21 cellular contexts compared by ENCODE assay signal in genomic region chr1:155457237-155457636, GRCh38.
"Had no signal": no experiment of that assay in that cellular context is flagged by ENCODE, and none has a peak within 500 bp of the region (broad histone marks: within the 10 kb centered on the region; RNA-seq: fewer than 3 reads in every experiment).

No MANE protein-coding gene starts in this region.

- H3K9me3 Mint-ChIP-seq: activated B cell treated with CpG ODN at 0.5 μM for 24 hours; activated CD8-positive, alpha-beta T cell treated with anti-CD3 and anti-CD28 coated beads for 36 hours; activated naive CD4-positive, alpha-beta T cell treated with anti-CD3 and anti-CD28 coated beads, Interleukin-2, amount 50 U/mL, for 72 hours; activated T-cell treated with anti-CD3 and anti-CD28 coated beads, Interleukin-2, amount 50 U/mL, for 4 hours; dendritic cell treated with granulocyte-macrophage colony-stimulating factor and Interleukin-4, amounts not matched to agents 40 ng/mL and 50 ng/mL, for 4 days; natural killer cell treated with Interleukin-12 subunit alpha and Interleukin-12 subunit beta and Interleukin-15 and Interleukin-18, amount 100 ng/mL, for 72 hours; stimulated activated memory B cell treated with anti-CD40 and anti-IgM and Interleukin-4, amounts not matched to agents 10 μg/mL and 1 μg/mL and 100 μg/mL, for 72 hours; T-helper 2 cell treated with Interferon-gamma antibody and Interleukin-4, amounts not matched to agents 5 μg/mL and 100 μg/mL, for 36 hours; type B pancreatic cell had no signal

- H3K4me3 ChIP-seq: hepatocyte, spleen, testis had no signal

- ATAC-seq: activated CD8-positive, alpha-beta T cell treated with anti-CD3 and anti-CD28 coated beads for 36 hours; activated T-cell treated with anti-CD3 and anti-CD28 coated beads, Interleukin-2, amount 50 U/mL, for 4 hours; left cardiac atrium; natural killer cell treated with Interleukin-12 subunit alpha and Interleukin-12 subunit beta and Interleukin-15 and Interleukin-18, amount 100 ng/mL, for 72 hours; stimulated activated memory B cell treated with anti-CD40 and anti-IgM and Interleukin-4, amounts not matched to agents 10 μg/mL and 1 μg/mL and 100 μg/mL, for 72 hours had no signal

- H3K36me3 Mint-ChIP-seq: natural killer cell treated with Interleukin-12 subunit alpha and Interleukin-12 subunit beta and Interleukin-15 and Interleukin-18, amount 100 ng/mL, for 72 hours had no signal

- H3K4me1 Mint-ChIP-seq: stimulated activated memory B cell treated with anti-CD40 and anti-IgM and Interleukin-4, amounts not matched to agents 10 μg/mL and 1 μg/mL and 100 μg/mL, for 72 hours had no signal

- H2AFZ ChIP-seq: hepatocyte, parathyroid adenoma had no signal

- H3K27ac Mint-ChIP-seq: activated B cell treated with CpG ODN at 0.5 μM for 24 hours; activated naive CD4-positive, alpha-beta T cell treated with anti-CD3 and anti-CD28 coated beads, Interleukin-2, amount 50 U/mL, for 72 hours; dendritic cell treated with granulocyte-macrophage colony-stimulating factor and Interleukin-4, amounts not matched to agents 40 ng/mL and 50 ng/mL, for 4 days; stimulated activated memory B cell treated with anti-CD40 and anti-IgM and Interleukin-4, amounts not matched to agents 10 μg/mL and 1 μg/mL and 100 μg/mL, for 72 hours; T-helper 2 cell treated with Interferon-gamma antibody and Interleukin-4, amounts not matched to agents 5 μg/mL and 100 μg/mL, for 36 hours; type B pancreatic cell had no signal

- DNase-seq: activated B cell treated with CpG ODN at 0.5 μM for 24 hours; activated CD4-positive, alpha-beta T cell treated with anti-CD3 and anti-CD28 coated beads for 48 hours; activated CD8-positive, alpha-beta T cell treated with anti-CD3 and anti-CD28 coated beads for 36 hours; activated gamma-delta T cell treated with Interleukin-2 at 50 U/mL for 16 hours; activated T-cell treated with anti-CD3 and anti-CD28 coated beads, Interleukin-2, amount 50 U/mL, for 4 hours; amniotic stem cell; effector memory CD4-positive, alpha-beta T cell; left cardiac atrium; mesendoderm; spleen; stimulated activated CD4-positive, alpha-beta T cell treated with anti-CD3 and anti-CD28 coated beads, Interleukin-4, amount 100 ng/mL, for 4 hours; testis had no signal

- H3K27me3 Mint-ChIP-seq: activated B cell treated with CpG ODN at 0.5 μM for 24 hours; activated CD8-positive, alpha-beta T cell treated with anti-CD3 and anti-CD28 coated beads for 36 hours; dendritic cell treated with granulocyte-macrophage colony-stimulating factor and Interleukin-4, amounts not matched to agents 40 ng/mL and 50 ng/mL, for 4 days; natural killer cell treated with Interleukin-12 subunit alpha and Interleukin-12 subunit beta and Interleukin-15 and Interleukin-18, amount 100 ng/mL, for 72 hours; stimulated activated memory B cell treated with anti-CD40 and anti-IgM and Interleukin-4, amounts not matched to agents 10 μg/mL and 1 μg/mL and 100 μg/mL, for 72 hours; type B pancreatic cell had no signal

- H3K27me3 ChIP-seq: hepatocyte, spleen, testis had no signal

- H3K4me3 Mint-ChIP-seq: activated B cell treated with CpG ODN at 0.5 μM for 24 hours; activated CD8-positive, alpha-beta T cell treated with anti-CD3 and anti-CD28 coated beads for 36 hours; activated T-cell treated with anti-CD3 and anti-CD28 coated beads, Interleukin-2, amount 50 U/mL, for 4 hours; dendritic cell treated with granulocyte-macrophage colony-stimulating factor and Interleukin-4, amounts not matched to agents 40 ng/mL and 50 ng/mL, for 4 days; natural killer cell treated with Interleukin-12 subunit alpha and Interleukin-12 subunit beta and Interleukin-15 and Interleukin-18, amount 100 ng/mL, for 72 hours; stimulated activated memory B cell treated with anti-CD40 and anti-IgM and Interleukin-4, amounts not matched to agents 10 μg/mL and 1 μg/mL and 100 μg/mL, for 72 hours; T-helper 2 cell treated with Interferon-gamma antibody and Interleukin-4, amounts not matched to agents 5 μg/mL and 100 μg/mL, for 36 hours; type B pancreatic cell had no signal

- FAIRE-seq: islet of Langerhans had no signal

- H3K9ac ChIP-seq: parathyroid adenoma had no signal

- H3K4me2 ChIP-seq: hepatocyte had no signal

- H3K9me3 ChIP-seq: spleen, testis had no signal

- H3K4me1 ChIP-seq: parathyroid adenoma had no signal

- H3K27ac ChIP-seq: hepatocyte, parathyroid adenoma, spleen, testis had no signal
